17 cellular contexts compared by ENCODE assay signal in the genomic region with DNA sequence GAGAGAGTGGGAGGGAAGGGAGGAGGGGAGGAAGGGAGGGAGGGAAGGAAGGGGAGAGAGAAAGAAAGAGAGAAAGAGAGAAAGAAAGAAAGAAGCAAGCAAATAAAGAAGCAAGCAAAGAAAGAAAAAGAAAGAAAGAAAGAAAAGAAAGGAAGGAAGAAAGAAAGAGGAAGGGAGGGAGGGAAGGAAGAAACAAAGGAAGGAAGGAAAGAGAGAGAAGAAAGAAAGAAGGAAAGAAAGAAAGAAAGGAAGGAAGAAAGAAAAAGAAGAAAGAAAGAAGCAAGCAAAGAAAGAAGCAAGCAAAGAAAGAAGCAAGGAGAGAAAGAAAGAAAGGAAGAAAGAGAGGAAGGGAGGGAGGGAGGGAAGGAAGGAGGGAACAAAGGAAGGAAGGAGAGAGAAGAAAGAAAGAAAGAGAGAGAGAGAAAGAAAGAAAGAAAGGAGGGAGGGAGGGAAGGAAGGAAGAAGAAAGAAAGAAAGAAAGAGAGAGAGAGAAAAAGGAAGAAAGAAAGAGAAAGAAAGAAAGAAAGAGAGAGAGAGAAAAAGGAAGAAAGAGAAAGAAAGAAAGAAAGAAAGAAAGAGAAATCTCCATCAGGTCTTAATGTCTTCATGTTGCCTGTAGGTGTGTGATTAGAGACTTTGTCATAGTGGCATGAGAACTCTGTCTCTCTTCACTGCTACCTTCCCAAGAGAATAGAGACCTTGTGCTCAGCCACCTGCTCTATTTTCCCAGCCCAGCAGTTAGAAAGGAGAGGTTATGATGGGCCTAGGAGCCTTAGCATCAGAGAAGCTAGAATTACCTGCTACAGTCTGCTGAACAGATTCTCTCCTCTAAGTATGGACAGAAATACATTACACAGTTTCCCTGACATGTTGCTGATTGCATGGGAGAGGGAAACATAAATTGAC. TPM values are rescaled to one million over a fixed set of nuclear protein-coding genes. Genes with fewer than 3 reads are reported as not detected.
A peak's percentile ranks its signal among the peaks of the same experiment; 100 is the strongest.
DNase-seq lines count a peak whose midpoint lies in the region; ATAC-seq, FAIRE-seq and TF ChIP-seq lines count a peak whose summit lies in the region.
"Had no signal": no experiment of that assay in that cellular context is flagged by ENCODE, and none has a peak within 500 bp of the region (broad histone marks: within the 10 kb centered on the region; RNA-seq: fewer than 3 reads in every experiment).

No MANE protein-coding gene starts in this region.

- H3K9me2 ChIP-seq in OCI-LY7 (ENCODE audit: insufficient read depth, low read length) = no peaks in the 10 kb centered on the region

- H3K27ac ChIP-seq in HepG2 (ENCODE audit: extremely low read length, insufficient read depth, low read length) (no peak overlapping the region), right lobe of liver (no peak overlapping the region), OCI-LY7 (ENCODE audit: low read depth, low read length, poor library complexity, severe bottlenecking) (no peak overlapping the region)

- in situ Hi-C loops in HepG2 (cut with HindIII; ENCODE audit: extremely low pct_ligation_motif_present, low pct_unique_long_range_greater_than_20kb) = no loop called here

- H2AFZ ChIP-seq in HepG2 (ENCODE audit: low read length) = no peak overlapping the region
- H2AFZ ChIP-seq in OCI-LY7 (ENCODE audit: low read length) = no peak overlapping the region

- H3K4me2 ChIP-seq in HepG2 (ENCODE audit: low read depth, low read length) (no peak overlapping the region), OCI-LY7 (ENCODE audit: low read length) (no peak overlapping the region)

- H3K27me3 Mint-ChIP-seq in nephron progenitor cell (ENCODE audit: low read depth, poor library complexity) = peaks cover 16% of the 10 kb centered on the region

- no peak for FAIRE-seq in HepG2 (lab: Jason Lieb, UNC)

- ATAC-seq in HepG2 (no peak), right lobe of liver (no peak)
- ATAC-seq: T-helper 17 cell had no signal

- H3K4me3 Mint-ChIP-seq in nephron progenitor cell = no peak overlapping the region
- H3K4me3 Mint-ChIP-seq: T-helper 17 cell had no signal

- H3K36me3 ChIP-seq in HepG2 (replicated peaks in 1 of 2; ENCODE audit: control insufficient read depth in 1 of 2, insufficient read depth in 2 of 2, low read length in 2 of 2) (no peaks in the 10 kb centered on the region), right lobe of liver (no peaks in the 10 kb centered on the region), OCI-LY7 (ENCODE audit: insufficient read depth, low read length) (no peaks in the 10 kb centered on the region)
- H3K36me3 ChIP-seq: HAP-1 had no signal

- H4K20me1 ChIP-seq in HepG2 (ENCODE audit: insufficient read depth, low read length) (no peaks in the 10 kb centered on the region), OCI-LY7 (ENCODE audit: insufficient read depth, low read length) (no peaks in the 10 kb centered on the region)

- H3K4me1 ChIP-seq in HepG2 (ENCODE audit: insufficient read depth, low read length) (no peaks in the 10 kb centered on the region), right lobe of liver (no peaks in the 10 kb centered on the region), OCI-LY7 (ENCODE audit: insufficient read depth, low read length, poor library complexity, severe bottlenecking) (no peaks in the 10 kb centered on the region)
- H3K4me1 ChIP-seq: HAP-1 had no signal

- H3K4me1 Mint-ChIP-seq in nephron progenitor cell = no peaks in the 10 kb centered on the region

- TF ChIP-seq EP300 in HepG2 (IDR thresholded peaks at IDR 0.05; ENCODE audit: low read depth in 2 of 2, low read length in 2 of 2) (no peak), HepG2 (CRISPR knock-in tag; IDR thresholded peaks at IDR 0.05; ENCODE audit: borderline replicate concordance) (no peak)

- no peaks in the 10 kb centered on the region for H3K79me2 ChIP-seq in HepG2 (ENCODE audit: insufficient read depth, low read length)
- H3K79me2 ChIP-seq in OCI-LY7 (ENCODE audit: insufficient read depth, low read depth, low read length) = no peaks in the 10 kb centered on the region

- TF ChIP-seq POLR2A in HepG2 (IDR thresholded peaks at IDR 0.05; ENCODE audit: insufficient read depth in 1 of 2, low read depth in 2 of 2, low read length in 2 of 2) = no peak
- no peak for TF ChIP-seq POLR2A in right lobe of liver (IDR thresholded peaks at IDR 0.05)

- H3K9me3 Mint-ChIP-seq in nephron progenitor cell = no peaks in the 10 kb centered on the region

- no peaks in the 10 kb centered on the region for H3K36me3 Mint-ChIP-seq in nephron progenitor cell (ENCODE audit: low read depth)

- CTCF ChIA-PET in HepG2 (lab: Yijun Ruan, JAX; ENCODE audit: low intra/inter-chr PET ratio, low total read pairs) (no interaction called here), OCI-LY7 (lab: Charles Lee; ENCODE audit: unreplicated experiment) (no interaction called here)

- H3K9me3 ChIP-seq in HepG2 (ENCODE audit: low read length) (no peaks in the 10 kb centered on the region), right lobe of liver (no peaks in the 10 kb centered on the region), OCI-LY7 (ENCODE audit: low read length) (no peaks in the 10 kb centered on the region)
- H3K9me3 ChIP-seq: HAP-1 had no signal

- intact Hi-C loops in HepG2 (cut with micrococcal nuclease; ENCODE audit: unreplicated experiment) (no loop called here), right lobe of liver (cut with DNase I) (no loop called here), OCI-LY7 (cut with micrococcal nuclease; ENCODE audit: unreplicated experiment) (loop anchor here (10.0 kb wide), 1 partner anchor 697 kb away; no protein-coding TSS in a partner anchor)

- no peak for TF ChIP-seq CTCF in HepG2 (CRISPR knock-in tag; IDR thresholded peaks at IDR 0.05)
- no peak for TF ChIP-seq CTCF in right lobe of liver (IDR thresholded peaks at IDR 0.05)
- no peak for TF ChIP-seq CTCF in nephron progenitor cell (IDR thresholded peaks at IDR 0.05)
- no peak for TF ChIP-seq CTCF in OCI-LY7 (conservative IDR thresholded peaks at IDR 0.05; ENCODE audit: low read length)

- H3K27ac Mint-ChIP-seq in nephron progenitor cell = peak overlapping the region; percentile 64
- H3K27ac Mint-ChIP-seq: T-helper 17 cell had no signal

- DNase-seq in HepG2 (ENCODE audit: low spot score) = no peak
- DNase-seq in right lobe of liver = no peak
- peak; percentile 20 for DNase-seq in SW480 (ENCODE audit: low spot score)
- no peak for DNase-seq in nephron progenitor cell
- no peak for DNase-seq in OCI-LY7 (ENCODE audit: low spot score)
- DNase-seq in H4 (ENCODE audit: low spot score) = no peak
- DNase-seq: COR-L47; KBM-7; MV-4-11; NCI-H1417 treated with DMSO at 0.1 percent for 48 hours; NCI-H2029; NCI-H510A treated with DMSO at 0.1 percent for 48 hours; NK-92 treated with Interleukin-12 subunit alpha and Interleukin-12 subunit beta, amount 100 ng/mL, for 24 hours; OCI-M1; RPMI8226; T-helper 17 cell had no signal

- H3K4me3 ChIP-seq in HepG2 (replicated peaks in 1 of 3; ENCODE audit: insufficient read depth in 1 of 3, low read depth in 2 of 3, low read length in 3 of 3) = no peak overlapping the region
- H3K4me3 ChIP-seq in right lobe of liver = no peak overlapping the region
- no peak overlapping the region for H3K4me3 ChIP-seq in OCI-LY7 (ENCODE audit: low read depth, low read length, poor library complexity, severe bottlenecking)
- H3K4me3 ChIP-seq: HAP-1 had no signal

- TF ChIP-seq RAD21 in HepG2 (CRISPR knock-in tag; IDR thresholded peaks at IDR 0.05) = no peak

- POLR2A ChIA-PET in HepG2 (lab: Yijun Ruan, JAX) = no interaction called here
- POLR2A ChIA-PET in OCI-LY7 (lab: Charles Lee) = no interaction called here

- H3K9ac ChIP-seq in HepG2 (ENCODE audit: insufficient read depth, low read depth, low read length) = no peak overlapping the region

- BruUV-seq in HepG2 (replicated peaks; lab: Mats Ljungman, UMichigan) (no TSS peak), OCI-LY7 (replicated peaks; lab: Mats Ljungman, UMichigan) (no TSS peak)

- H3K27me3 ChIP-seq in HepG2 (ENCODE audit: control insufficient read depth in 1 of 2, insufficient read depth in 2 of 2, low read length in 2 of 2) (0 out of 5 replicates have a peak, but pooled peaks cover 0 to 6% of the 10 kb centered on the region in 2 experiments), right lobe of liver (no peaks in the 10 kb centered on the region)

RNA-seq across cellular contexts. Expression of gene SEMG1, which starts 5.0 kb away (rescaled TPM):
- total RNA-seq in HepG2 (2016; rRNA removed; fragmentation: Illumina TruSeq; extraction: Trizol) (not detected in 2 replicates), right lobe of liver (not detected), OCI-LY7 (2022) (not detected in 2 replicates)
- not detected in 2 replicates for total RNA-seq in HepG2 (2016; cell fraction: cytosol; rRNA removed; fragmentation: Illumina TruSeq; extraction: Trizol; ENCODE audit: low read depth)
- not detected in 2 replicates for total RNA-seq in HepG2 (2016; cell fraction: insoluble cytoplasmic fraction; rRNA removed; fragmentation: Illumina TruSeq; extraction: Trizol)
- not detected in 2 replicates for total RNA-seq in HepG2 (2016; cell fraction: membrane; rRNA removed; fragmentation: Illumina TruSeq; extraction: Trizol)
- not detected in 2 replicates for total RNA-seq in HepG2 (2016; cell fraction: nucleus; rRNA removed; fragmentation: Illumina TruSeq; extraction: Trizol)
- polyA plus RNA-seq in HepG2 (2011; rRNA removed) = not detected in 2 replicates
- polyA plus RNA-seq in HepG2 (2011; cell fraction: cytosol; rRNA removed) = not detected in 2 replicates
- polyA plus RNA-seq in HepG2 (2011; cell fraction: nucleus; rRNA removed) = not detected in 2 replicates
- not detected in 2 replicates for polyA plus RNA-seq in HepG2 (2012)
- not detected in 2 replicates for polyA plus RNA-seq in HepG2 (2016; cell fraction: cytosol; fragmentation: Illumina TruSeq; extraction: Trizol; ENCODE audit: low read depth)
- not detected in 2 replicates for polyA plus RNA-seq in HepG2 (2016; cell fraction: insoluble cytoplasmic fraction; fragmentation: Illumina TruSeq; extraction: Trizol; ENCODE audit: low read depth)
- not detected in 2 replicates for polyA plus RNA-seq in HepG2 (2016; cell fraction: membrane; fragmentation: Illumina TruSeq; extraction: Trizol; ENCODE audit: low read depth)
- polyA plus RNA-seq in HepG2 (2016; cell fraction: nucleus; fragmentation: Illumina TruSeq; extraction: Trizol; ENCODE audit: insufficient read depth, low read depth) = not detected in 2 replicates
- polyA minus RNA-seq in HepG2 (2011; rRNA and poly(A)+ RNA removed; ENCODE audit: low replicate concordance) = not detected in 2 replicates
- not detected in 2 replicates for polyA minus RNA-seq in HepG2 (2011; cell fraction: cytosol; rRNA and poly(A)+ RNA removed)
- not detected in 2 replicates for polyA minus RNA-seq in HepG2 (2011; cell fraction: nucleus; rRNA and poly(A)+ RNA removed)
- not detected in 2 replicates for total RNA-seq in OCI-LY7 (2014; rRNA removed; shearing (Covaris generic))
- not detected in 2 replicates for total RNA-seq in H4 (2014; rRNA removed; shearing (Covaris generic))
- total RNA-seq: T-helper 17 cell had no signal

RNA-seq across cellular contexts. Expression of gene SEMG2, which starts 9.4 kb away (rescaled TPM):
- not detected in 2 replicates for total RNA-seq in HepG2 (2016; rRNA removed; fragmentation: Illumina TruSeq; extraction: Trizol)
- total RNA-seq in HepG2 (2016; cell fraction: cytosol; rRNA removed; fragmentation: Illumina TruSeq; extraction: Trizol; ENCODE audit: low read depth) = not detected in 2 replicates
- not detected in 2 replicates for total RNA-seq in HepG2 (2016; cell fraction: insoluble cytoplasmic fraction; rRNA removed; fragmentation: Illumina TruSeq; extraction: Trizol)
- not detected in 2 replicates for total RNA-seq in HepG2 (2016; cell fraction: membrane; rRNA removed; fragmentation: Illumina TruSeq; extraction: Trizol)
- total RNA-seq in HepG2 (2016; cell fraction: nucleus; rRNA removed; fragmentation: Illumina TruSeq; extraction: Trizol) = not detected in 2 replicates
- not detected in 2 replicates for polyA plus RNA-seq in HepG2 (2011; rRNA removed)
- not detected in 2 replicates for polyA plus RNA-seq in HepG2 (2011; cell fraction: cytosol; rRNA removed)
- not detected in 2 replicates for polyA plus RNA-seq in HepG2 (2011; cell fraction: nucleus; rRNA removed)
- not detected in 2 replicates for polyA plus RNA-seq in HepG2 (2012)
- polyA plus RNA-seq in HepG2 (2016; cell fraction: cytosol; fragmentation: Illumina TruSeq; extraction: Trizol; ENCODE audit: low read depth) = not detected in 2 replicates
- polyA plus RNA-seq in HepG2 (2016; cell fraction: insoluble cytoplasmic fraction; fragmentation: Illumina TruSeq; extraction: Trizol; ENCODE audit: low read depth) = not detected in 2 replicates
- polyA plus RNA-seq in HepG2 (2016; cell fraction: membrane; fragmentation: Illumina TruSeq; extraction: Trizol; ENCODE audit: low read depth) = not detected in 2 replicates
- not detected in 2 replicates for polyA plus RNA-seq in HepG2 (2016; cell fraction: nucleus; fragmentation: Illumina TruSeq; extraction: Trizol; ENCODE audit: insufficient read depth, low read depth)
- polyA minus RNA-seq in HepG2 (2011; rRNA and poly(A)+ RNA removed; ENCODE audit: low replicate concordance) = not detected in 2 replicates
- not detected in 2 replicates for polyA minus RNA-seq in HepG2 (2011; cell fraction: cytosol; rRNA and poly(A)+ RNA removed)
- polyA minus RNA-seq in HepG2 (2011; cell fraction: nucleus; rRNA and poly(A)+ RNA removed) = not detected in 2 replicates
- not detected for total RNA-seq in right lobe of liver
- not detected in 2 replicates for total RNA-seq in OCI-LY7 (2014; rRNA removed; shearing (Covaris generic))
- not detected in 2 replicates for total RNA-seq in OCI-LY7 (2022)
- not detected in 2 replicates for total RNA-seq in H4 (2014; rRNA removed; shearing (Covaris generic))
- total RNA-seq: T-helper 17 cell had no signal

RNA-seq across cellular contexts. Expression of gene PI3, which starts 37.1 kb away (rescaled TPM):
- total RNA-seq in HepG2 (2016; rRNA removed; fragmentation: Illumina TruSeq; extraction: Trizol) = 0.22 TPM in 1 of 2 replicates, not detected in the other
- total RNA-seq in HepG2 (2016; cell fraction: cytosol; rRNA removed; fragmentation: Illumina TruSeq; extraction: Trizol; ENCODE audit: low read depth) = not detected in 2 replicates
- total RNA-seq in HepG2 (2016; cell fraction: insoluble cytoplasmic fraction; rRNA removed; fragmentation: Illumina TruSeq; extraction: Trizol) = not detected in 2 replicates
- not detected in 2 replicates for total RNA-seq in HepG2 (2016; cell fraction: membrane; rRNA removed; fragmentation: Illumina TruSeq; extraction: Trizol)
- total RNA-seq in HepG2 (2016; cell fraction: nucleus; rRNA removed; fragmentation: Illumina TruSeq; extraction: Trizol) = not detected in 2 replicates
- not detected in 2 replicates for polyA plus RNA-seq in HepG2 (2011; rRNA removed)
- polyA plus RNA-seq in HepG2 (2011; cell fraction: cytosol; rRNA removed) = 0.15 TPM in 1 of 2 replicates, not detected in the other
- polyA plus RNA-seq in HepG2 (2011; cell fraction: nucleus; rRNA removed) = not detected in 2 replicates
- polyA plus RNA-seq in HepG2 (2012) = not detected in 2 replicates
- polyA plus RNA-seq in HepG2 (2016; cell fraction: cytosol; fragmentation: Illumina TruSeq; extraction: Trizol; ENCODE audit: low read depth) = 0.35 and 0.36 TPM in 2 replicates
- polyA plus RNA-seq in HepG2 (2016; cell fraction: insoluble cytoplasmic fraction; fragmentation: Illumina TruSeq; extraction: Trizol; ENCODE audit: low read depth) = not detected in 2 replicates
- not detected in 2 replicates for polyA plus RNA-seq in HepG2 (2016; cell fraction: membrane; fragmentation: Illumina TruSeq; extraction: Trizol; ENCODE audit: low read depth)
- polyA plus RNA-seq in HepG2 (2016; cell fraction: nucleus; fragmentation: Illumina TruSeq; extraction: Trizol; ENCODE audit: insufficient read depth, low read depth) = not detected in 2 replicates
- polyA minus RNA-seq in HepG2 (2011; rRNA and poly(A)+ RNA removed; ENCODE audit: low replicate concordance) = 30.8 TPM in 1 of 2 replicates, not detected in the other
- polyA minus RNA-seq in HepG2 (2011; cell fraction: cytosol; rRNA and poly(A)+ RNA removed) = not detected in 2 replicates
- polyA minus RNA-seq in HepG2 (2011; cell fraction: nucleus; rRNA and poly(A)+ RNA removed) = 0.90 TPM in 1 of 2 replicates, not detected in the other
- total RNA-seq in right lobe of liver = not detected
- total RNA-seq in OCI-LY7 (2014; rRNA removed; shearing (Covaris generic)) = not detected in 2 replicates
- total RNA-seq in OCI-LY7 (2022) = not detected in 2 replicates
- total RNA-seq in H4 (2014; rRNA removed; shearing (Covaris generic)) = not detected in 2 replicates
- total RNA-seq: T-helper 17 cell had no signal

RNA-seq across cellular contexts. Expression of gene SLPI, which starts 42.5 kb away (rescaled TPM):
- total RNA-seq in HepG2 (2016; rRNA removed; fragmentation: Illumina TruSeq; extraction: Trizol) = not detected in 2 replicates
- total RNA-seq in HepG2 (2016; cell fraction: cytosol; rRNA removed; fragmentation: Illumina TruSeq; extraction: Trizol; ENCODE audit: low read depth) = not detected in 2 replicates
- total RNA-seq in HepG2 (2016; cell fraction: insoluble cytoplasmic fraction; rRNA removed; fragmentation: Illumina TruSeq; extraction: Trizol) = not detected in 2 replicates
- total RNA-seq in HepG2 (2016; cell fraction: membrane; rRNA removed; fragmentation: Illumina TruSeq; extraction: Trizol) = not detected in 2 replicates
- not detected in 2 replicates for total RNA-seq in HepG2 (2016; cell fraction: nucleus; rRNA removed; fragmentation: Illumina TruSeq; extraction: Trizol)
- 0.13 TPM in 1 of 2 replicates, not detected in the other for polyA plus RNA-seq in HepG2 (2011; rRNA removed)
- polyA plus RNA-seq in HepG2 (2011; cell fraction: cytosol; rRNA removed) = 0.28 TPM in 1 of 2 replicates, not detected in the other
- polyA plus RNA-seq in HepG2 (2011; cell fraction: nucleus; rRNA removed) = not detected in 2 replicates
- not detected in 2 replicates for polyA plus RNA-seq in HepG2 (2012)
- not detected in 2 replicates for polyA plus RNA-seq in HepG2 (2016; cell fraction: cytosol; fragmentation: Illumina TruSeq; extraction: Trizol; ENCODE audit: low read depth)
- polyA plus RNA-seq in HepG2 (2016; cell fraction: insoluble cytoplasmic fraction; fragmentation: Illumina TruSeq; extraction: Trizol; ENCODE audit: low read depth) = not detected in 2 replicates
- polyA plus RNA-seq in HepG2 (2016; cell fraction: membrane; fragmentation: Illumina TruSeq; extraction: Trizol; ENCODE audit: low read depth) = not detected in 2 replicates
- not detected in 2 replicates for polyA plus RNA-seq in HepG2 (2016; cell fraction: nucleus; fragmentation: Illumina TruSeq; extraction: Trizol; ENCODE audit: insufficient read depth, low read depth)
- polyA minus RNA-seq in HepG2 (2011; rRNA and poly(A)+ RNA removed; ENCODE audit: low replicate concordance) = 116 TPM in 1 of 2 replicates, not detected in the other
- 10.7 and 13.4 TPM in 2 replicates for polyA minus RNA-seq in HepG2 (2011; cell fraction: cytosol; rRNA and poly(A)+ RNA removed)
- polyA minus RNA-seq in HepG2 (2011; cell fraction: nucleus; rRNA and poly(A)+ RNA removed) = 2.5 and 8.4 TPM in 2 replicates
- 100 to 1,000 TPM in 5 of 6 experiments, 10 to 100 TPM in 1; 51.9 to 197 (median 169) TPM for total RNA-seq in right lobe of liver
- total RNA-seq in OCI-LY7 (2014; rRNA removed; shearing (Covaris generic)) = not detected in 2 replicates
- not detected in 2 replicates for total RNA-seq in OCI-LY7 (2022)
- total RNA-seq in H4 (2014; rRNA removed; shearing (Covaris generic)) = 79.8 and 84.9 TPM in 2 replicates
- total RNA-seq: T-helper 17 cell had no signal
